Comparison of ENCODE assay signal across 24 cellular contexts in the genomic region with DNA sequence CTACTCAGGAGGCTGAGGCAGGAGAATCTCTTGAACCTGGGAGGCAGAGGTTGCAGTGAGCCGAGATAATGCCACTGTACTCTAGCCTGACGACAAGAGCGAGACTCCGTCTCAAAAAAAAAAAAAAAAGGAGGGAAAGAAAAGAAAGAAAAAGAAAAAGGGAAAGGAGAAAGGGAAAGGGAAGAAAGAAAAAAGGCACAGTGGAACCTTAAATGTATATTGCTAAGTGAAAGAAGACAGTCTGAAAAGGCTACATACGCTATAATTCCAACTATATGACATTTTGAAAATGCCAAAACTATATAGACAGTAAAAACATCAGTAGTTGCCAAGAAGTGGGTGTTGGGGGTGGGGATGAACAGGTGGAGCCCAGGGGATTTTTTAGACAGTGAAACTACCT. TPM values are rescaled to one million over a fixed set of nuclear protein-coding genes. Genes with fewer than 3 reads are reported as not detected.
"Had no signal": no experiment of that assay in that cellular context is flagged by ENCODE, and none has a peak within 500 bp of the region (broad histone marks: within the 10 kb centered on the region; RNA-seq: fewer than 3 reads in every experiment).

No MANE protein-coding gene starts in this region.

- H3K4me3 ChIP-seq: SK-N-MC had no signal

- ATAC-seq: Panc1, Right ventricle myocardium inferior had no signal

- H3K9me3 Mint-ChIP-seq: activated CD4-positive, alpha-beta memory T cell treated with anti-CD3 and anti-CD28 coated beads for 36 hours; activated CD4-positive, alpha-beta T cell treated with anti-CD3 and anti-CD28 coated beads, Interleukin-2, amount 10 ng/mL, durations not matched to agents 7 days and 5 days; activated naive CD4-positive, alpha-beta T cell treated with anti-CD3 and anti-CD28 coated beads, Interleukin-2, amount 50 U/mL, for 24 hours; activated T-helper 1 cell treated with anti-CD3 and anti-CD28 coated beads, Interleukin-12 subunit alpha, Interleukin-12 subunit beta, Interleukin-2, Interleukin-4 antibody, amounts not matched to agents 30 ng/mL and 10 ng/mL and 1 ng/mL, durations not matched to agents 14 hours and 24 hours and 36 hours had no signal

- H3K27ac Mint-ChIP-seq: activated CD4-positive, alpha-beta memory T cell treated with anti-CD3 and anti-CD28 coated beads for 36 hours; activated CD4-positive, alpha-beta T cell treated with anti-CD3 and anti-CD28 coated beads, Interleukin-2, amount 10 ng/mL, durations not matched to agents 7 days and 5 days; activated naive CD4-positive, alpha-beta T cell treated with anti-CD3 and anti-CD28 coated beads, Interleukin-2, amount 50 U/mL, for 24 hours had no signal

- DNase-seq: activated CD4-positive, alpha-beta memory T cell treated with anti-CD3 and anti-CD28 coated beads for 36 hours; activated CD4-positive, alpha-beta T cell treated with anti-CD3 and anti-CD28 coated beads, Interleukin-2, amount 10 ng/mL, durations not matched to agents 7 days and 5 days; activated CD4-positive, CD25-positive, alpha-beta regulatory T cell; activated CD8-positive, alpha-beta memory T cell treated with anti-CD3 and anti-CD28 coated beads, Interleukin-2, amount 50 U/mL, for 4 hours; activated gamma-delta T cell; NCI-H1092 treated with DMSO at 0.1 percent for 48 hours; NCI-H1417 treated with DMSO at 0.1 percent for 48 hours; NCI-H1694; NCI-H2029; NCI-H345; NCI-H510A; NCI-H526 treated with DMSO at 0.1 percent for 48 hours; NCI-H82; OCI-M1; RPMI8226; T-helper 1 cell had no signal

- H3K27me3 Mint-ChIP-seq: activated CD4-positive, alpha-beta memory T cell treated with anti-CD3 and anti-CD28 coated beads for 36 hours; activated CD4-positive, alpha-beta T cell treated with anti-CD3 and anti-CD28 coated beads, Interleukin-2, amount 10 ng/mL, durations not matched to agents 7 days and 5 days; activated naive CD4-positive, alpha-beta T cell treated with anti-CD3 and anti-CD28 coated beads, Interleukin-2, amount 50 U/mL, for 24 hours had no signal

- H3K27ac ChIP-seq: KMS-11, SK-N-MC, VCaP had no signal

- H3K4me3 Mint-ChIP-seq: activated CD4-positive, alpha-beta memory T cell treated with anti-CD3 and anti-CD28 coated beads for 36 hours; activated CD4-positive, alpha-beta T cell treated with anti-CD3 and anti-CD28 coated beads, Interleukin-2, amount 10 ng/mL, durations not matched to agents 7 days and 5 days; activated naive CD4-positive, alpha-beta T cell treated with anti-CD3 and anti-CD28 coated beads, Interleukin-2, amount 50 U/mL, for 24 hours; activated T-helper 1 cell treated with anti-CD3 and anti-CD28 coated beads, Interleukin-12 subunit alpha, Interleukin-12 subunit beta, Interleukin-2, Interleukin-4 antibody, amounts not matched to agents 30 ng/mL and 10 ng/mL and 1 ng/mL, durations not matched to agents 14 hours and 24 hours and 36 hours had no signal

RNA-seq across cellular contexts. Expression of a gene that starts 44.8 kb away (rescaled TPM):
- total RNA-seq: MCF 10A had no signal
